8 cellular contexts compared by ENCODE assay signal in genomic region chr19:35641515-35642151, GRCh38. TPM values are rescaled to one million over a fixed set of nuclear protein-coding genes. Genes with fewer than 3 reads are reported as not detected.
DNase-seq lines count a peak whose midpoint lies in the region; ATAC-seq and TF ChIP-seq lines count a peak whose summit lies in the region.

TSS of gene ETV2 (plus strand) at chr19:35641745. CDS start at chr19:35642461, 716 bp downstream.

- peaks cover 26% of the 10 kb centered on the region for H3F3A ChIP-seq in SK-N-SH (replicated peaks; ENCODE audit: insufficient read depth)

- no peaks in the 10 kb centered on the region for H3K9me2 ChIP-seq in SK-N-SH

- no peak for TF ChIP-seq RAD21 in SK-N-SH (IDR thresholded peaks at IDR 0.05; ENCODE audit: low read length)

- DNase-seq in SK-N-SH (peak; percentile 55), left cardiac atrium (peak; percentile 67), esophagus squamous epithelium (lab: John Stamatoyannopoulos, UW) (no peak), NCI-H524 (lab: John Stamatoyannopoulos, UW) (no peak)
- DNase-seq in activated CD8-positive, alpha-beta memory T cell treated with anti-CD3 and anti-CD28 coated beads for 4 hours (ENCODE audit: low read depth in 2 of 2) = peak; percentile 33 to 39
- no peak for DNase-seq in stimulated activated naive B cell treated with anti-CD40 and anti-IgM and Interleukin-4, amounts not matched to agents 10 μg/mL and 1 μg/mL and 100 μg/mL, for 72 hours

- no peaks in the 10 kb centered on the region for H3K27me3 Mint-ChIP-seq in stimulated activated naive B cell treated with anti-CD40 and anti-IgM and Interleukin-4, amounts not matched to agents 10 μg/mL and 1 μg/mL and 100 μg/mL, for 72 hours

- no peaks in the 10 kb centered on the region for H3K79me2 ChIP-seq in SK-N-SH (ENCODE audit: insufficient read depth)

- CTCF ChIA-PET in SK-N-SH (lab: Yijun Ruan, JAX) = no interaction called here

- H3K27ac Mint-ChIP-seq in stimulated activated naive B cell treated with anti-CD40 and anti-IgM and Interleukin-4, amounts not matched to agents 10 μg/mL and 1 μg/mL and 100 μg/mL, for 72 hours = peak within 1 kb of the TSS; percentile 42

- peaks cover 16 to 18% of the 10 kb centered on the region in 2 donors for H3K36me3 Mint-ChIP-seq in stimulated activated naive B cell treated with anti-CD40 and anti-IgM and Interleukin-4, amounts not matched to agents 10 μg/mL and 1 μg/mL and 100 μg/mL, for 72 hours

- intact Hi-C loops in left cardiac atrium (cut with DNase I) = no loop called here
- intact Hi-C loops in esophagus squamous epithelium (cut with DNase I) = no loop called here

- H3K4me3 Mint-ChIP-seq in stimulated activated naive B cell treated with anti-CD40 and anti-IgM and Interleukin-4, amounts not matched to agents 10 μg/mL and 1 μg/mL and 100 μg/mL, for 72 hours = peak within 1 kb of the TSS; percentile 66 to 78

- TF ChIP-seq EP300 in SK-N-SH (IDR thresholded peaks at IDR 0.05; ENCODE audit: borderline replicate concordance in 1 of 2, low read depth in 1 of 2, low read length in 1 of 2) = no peak

- no peaks in the 10 kb centered on the region for H4K20me1 ChIP-seq in SK-N-SH (ENCODE audit: insufficient read depth)

- TF ChIP-seq CTCF in SK-N-SH (IDR thresholded peaks at IDR 0.05) = no peak
- TF ChIP-seq CTCF in esophagus squamous epithelium (IDR thresholded peaks at IDR 0.05) = no peak

- no peak within 1 kb of the TSS for H3K4me3 ChIP-seq in SK-N-SH (ENCODE audit: low read depth in 2 of 2, low read length in 1 of 2)
- no peak within 1 kb of the TSS for H3K4me3 ChIP-seq in esophagus squamous epithelium

- 69% methylated on average over 27 of the region's 28 CpGs for WGBS in SK-N-SH (ENCODE audit: low lambda C conversion rate)
- 8 to 13% methylated on average over 9 to 10 of the region's 28 CpGs for WGBS in esophagus squamous epithelium, 2 donors

- no peak within 1 kb of the TSS for H3K4me2 ChIP-seq in SK-N-SH

- H3K9me3 ChIP-seq in SK-N-SH (no peaks in the 10 kb centered on the region), esophagus squamous epithelium (no peaks in the 10 kb centered on the region)

- H3K27ac ChIP-seq in SK-N-SH (ENCODE audit: low read depth in 2 of 2, low read length in 1 of 2) = no peak within 1 kb of the TSS
- peak within 1 kb of the TSS in 1 of 4 donors; percentile 95 for H3K27ac ChIP-seq in esophagus squamous epithelium

- H3K27me3 ChIP-seq in SK-N-SH (ENCODE audit: insufficient read depth) (no peaks in the 10 kb centered on the region), esophagus squamous epithelium (no peaks in the 10 kb centered on the region)

- H3K9ac ChIP-seq in SK-N-SH = no peak within 1 kb of the TSS

- POLR2A ChIA-PET in SK-N-SH (lab: Yijun Ruan, JAX) = no interaction called here

- peaks cover 2 to 19% of the 10 kb centered on the region in 2 experiments; a peak in 1 of 4 replicates for H3K4me1 ChIP-seq in SK-N-SH (ENCODE audit: control insufficient read depth in 1 of 2, insufficient read depth in 2 of 2, low read depth in 1 of 2, low read length in 1 of 2)
- peaks cover 16 to 41% (median 18%) of the 10 kb centered on the region in 3 donors for H3K4me1 ChIP-seq in esophagus squamous epithelium

- no peak for TF ChIP-seq POLR2A in esophagus squamous epithelium (IDR thresholded peaks at IDR 0.05)

- H3K9me3 Mint-ChIP-seq in stimulated activated naive B cell treated with anti-CD40 and anti-IgM and Interleukin-4, amounts not matched to agents 10 μg/mL and 1 μg/mL and 100 μg/mL, for 72 hours = no peaks in the 10 kb centered on the region

- H3K4me1 Mint-ChIP-seq in stimulated activated naive B cell treated with anti-CD40 and anti-IgM and Interleukin-4, amounts not matched to agents 10 μg/mL and 1 μg/mL and 100 μg/mL, for 72 hours = peaks cover 20 to 45% of the 10 kb centered on the region in 2 donors

- no peak within 1 kb of the TSS for H2AFZ ChIP-seq in SK-N-SH (ENCODE audit: low read depth)

- no peak for ATAC-seq in SK-N-SH treated with all-trans-retinoic acid at 6 μM for 48 hours
- no peak for ATAC-seq in left cardiac atrium
- ATAC-seq in stimulated activated naive B cell treated with anti-CD40 and anti-IgM and Interleukin-4, amounts not matched to agents 10 μg/mL and 1 μg/mL and 100 μg/mL, for 72 hours (replicated peaks) = no peak
- ATAC-seq in HG03354 (IDR thresholded peaks at IDR 0.05; ENCODE audit: poor library complexity, severe bottlenecking, unreplicated experiment) = no peak

- H3K36me3 ChIP-seq in SK-N-SH (replicated peaks in 1 of 2; ENCODE audit: control insufficient read depth in 1 of 2, insufficient read depth in 2 of 2, low read length in 1 of 2) (peaks cover 0 to 13% of the 10 kb centered on the region in 2 experiments), esophagus squamous epithelium (peaks cover 13 to 19% (median 19%) of the 10 kb centered on the region in 3 donors)

TF ChIP-seq in SK-N-SH, 30 proteins besides CTCF, POLR2A, EP300 and RAD21 (continues in another document):
- no peak for TF ChIP-seq TAF1 (IDR thresholded peaks at IDR 0.05; ENCODE audit: borderline replicate concordance, low read depth, low read length)
- TF ChIP-seq JUND (IDR thresholded peaks at IDR 0.05) = no peak
- no peak for TF ChIP-seq MAX (IDR thresholded peaks at IDR 0.05; ENCODE audit: low read depth)
- no peak for TF ChIP-seq USF2 (IDR thresholded peaks at IDR 0.05; ENCODE audit: borderline replicate concordance, low read depth, low read length)
- no peak for TF ChIP-seq ZBTB33 (IDR thresholded peaks at IDR 0.05; ENCODE audit: borderline replicate concordance, low read depth)
- no peak for TF ChIP-seq GATA2 (CRISPR knock-in tag; IDR thresholded peaks at IDR 0.05)
- TF ChIP-seq MXI1 (IDR thresholded peaks at IDR 0.05; ENCODE audit: low read depth, low read length) = no peak

TF ChIP-seq in SK-N-SH treated with all-trans-retinoic acid at 6 μM for 48 hours, 23 proteins besides CTCF, POLR2A, EP300 and RAD21:
- TF ChIP-seq ZNF70 (CRISPR knock-in tag; IDR thresholded peaks at IDR 0.05) (no peak), RARB (CRISPR knock-in tag; IDR thresholded peaks at IDR 0.05) (no peak), GLIS3 (CRISPR knock-in tag; IDR thresholded peaks at IDR 0.05) (no peak), CSRNP3 (CRISPR knock-in tag; IDR thresholded peaks at IDR 0.05) (no peak), PPARA (CRISPR knock-in tag; IDR thresholded peaks at IDR 0.05; ENCODE audit: borderline replicate concordance) (no peak), ZFP3 (CRISPR knock-in tag; IDR thresholded peaks at IDR 0.05) (no peak), ZNF565 (CRISPR knock-in tag; conservative IDR thresholded peaks at IDR 0.05; ENCODE audit: low read depth) (no peak), ZNF8 (CRISPR knock-in tag; IDR thresholded peaks at IDR 0.05) (no peak), POU6F1 (CRISPR knock-in tag; IDR thresholded peaks at IDR 0.05; ENCODE audit: borderline replicate concordance, low read depth) (no peak), BACH2 (CRISPR knock-in tag; IDR thresholded peaks at IDR 0.05; ENCODE audit: borderline replicate concordance) (no peak), OSR1 (CRISPR knock-in tag; IDR thresholded peaks at IDR 0.05) (no peak), CREB5 (CRISPR knock-in tag; IDR thresholded peaks at IDR 0.05; ENCODE audit: low read depth) (no peak), ARNTL (CRISPR knock-in tag; IDR thresholded peaks at IDR 0.05; ENCODE audit: borderline replicate concordance, low read depth) (no peak), TOX (CRISPR knock-in tag; IDR thresholded peaks at IDR 0.05; ENCODE audit: borderline replicate concordance) (no peak)

RNA-seq across cellular contexts. Expression of gene ETV2, which starts in this region (rescaled TPM):
- polyA plus RNA-seq in SK-N-SH (2012; rRNA removed) = 0.84 and 1.6 TPM in 2 replicates
- polyA plus RNA-seq in SK-N-SH (2012; cell fraction: cytosol; rRNA removed) = 0.66 and 0.85 TPM in 2 replicates
- polyA plus RNA-seq in SK-N-SH (2012; cell fraction: nucleus; rRNA removed) = 0.33 and 1.3 TPM in 2 replicates
- under 1 TPM; 0.29 to 0.88 TPM for total RNA-seq in left cardiac atrium
- total RNA-seq in esophagus squamous epithelium = under 1 TPM in 2 of 4 donors, not detected in 2; 0.31 to 0.44 TPM

Comparison
In these comparisons a context has a peak if more than half of its experiments do, and no peak if none do; other contexts are left out.
1. Peak in DNase-seq in left cardiac atrium; RNA of the gene not detected or under 1 TPM.
2. DNase-seq: peak in SK-N-SH (single experiment) and activated CD8-positive, alpha-beta memory T cell treated with anti-CD3 and anti-CD28 coated beads for 4 hours (2 of 2); none in stimulated activated naive B cell treated with anti-CD40 and anti-IgM and Interleukin-4, amounts not matched to agents 10 μg/mL and 1 μg/mL and 100 μg/mL, for 72 hours (single experiment), esophagus squamous epithelium (single experiment) and NCI-H524 (0 of 2).